ENCODE assay signal across 7 cellular contexts in the genomic region with DNA sequence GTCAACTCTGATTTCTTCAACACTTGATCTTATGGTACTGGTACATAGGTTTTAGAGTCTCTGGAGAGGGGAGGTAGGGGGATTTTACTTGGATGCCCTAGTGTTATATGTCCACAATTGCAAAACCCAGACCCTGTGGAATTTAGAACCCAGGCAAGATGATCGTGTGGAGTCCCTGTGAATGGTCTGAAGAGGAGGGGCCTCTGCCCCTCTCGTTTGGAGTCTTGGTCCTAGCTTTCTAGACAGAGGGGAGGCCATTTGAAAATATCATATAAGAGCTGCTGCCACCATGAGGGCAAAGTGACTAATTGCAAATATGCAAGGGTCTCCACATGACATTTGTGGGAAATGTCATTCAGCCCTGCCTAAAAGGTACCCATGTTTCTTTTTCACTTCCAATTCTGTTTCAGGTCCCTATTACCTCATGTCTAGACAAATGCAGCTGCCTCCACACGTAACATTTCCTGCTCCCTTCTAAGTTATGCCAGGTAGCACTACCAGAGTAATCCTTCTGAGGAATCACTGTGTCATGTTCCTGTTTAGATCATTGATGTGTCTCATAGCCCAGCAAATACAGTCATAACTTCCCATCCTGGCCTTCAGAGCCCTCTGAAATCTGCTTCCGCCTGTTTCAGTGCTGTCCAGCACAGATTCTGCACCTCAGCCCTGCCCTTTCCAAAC.
DNase-seq lines count a peak whose midpoint lies in the region; ATAC-seq and TF ChIP-seq lines count a peak whose summit lies in the region.

No MANE protein-coding gene starts in this region.

- H3K4me1 ChIP-seq in heart right ventricle = peaks cover 4 to 50% (median 35%) of the 10 kb centered on the region in 9 donors

- peak overlapping the region; percentile 81 to 86 for H3K27ac Mint-ChIP-seq in activated naive CD4-positive, alpha-beta T cell treated with anti-CD3 and anti-CD28 coated beads, Interleukin-2, amount 50 U/mL, for 72 hours

- H3K9me3 Mint-ChIP-seq in activated naive CD4-positive, alpha-beta T cell treated with anti-CD3 and anti-CD28 coated beads, Interleukin-2, amount 50 U/mL, for 72 hours = no peaks in the 10 kb centered on the region

- ATAC-seq in GM21526 (IDR thresholded peaks at IDR 0.05; ENCODE audit: low FRiP score, unreplicated experiment) = peak; percentile 77
- ATAC-seq in activated naive CD4-positive, alpha-beta T cell treated with anti-CD3 and anti-CD28 coated beads, Interleukin-2, amount 50 U/mL, for 72 hours = peak; percentile 86 to 96
- peak; percentile 45 to 89 (median 80) for ATAC-seq in heart right ventricle
- ATAC-seq in sciatic nerve = peak; percentile 75

- H3K27me3 ChIP-seq in heart right ventricle = no peaks in the 10 kb centered on the region

- H3K9me3 ChIP-seq in heart right ventricle = no peaks in the 10 kb centered on the region

- WGBS in heart right ventricle, 2 donors = 26 to 33% methylated on average over 4 of the region's 4 CpGs

- TF ChIP-seq CTCF in heart right ventricle (IDR thresholded peaks at IDR 0.05) = peak; percentile 48 to 79 (median 70)

- DNase-seq in GM03348 (ENCODE audit: low spot score) (peak; percentile 59), HS-5 (ENCODE audit: low read depth) (peak; percentile 2), OCI-M1 (lab: John Stamatoyannopoulos, UW) (peak; percentile 74), heart right ventricle (peak in 1 of 2 donors; percentile 44), sciatic nerve (ENCODE audit: low spot score) (no peak)
- DNase-seq in activated naive CD4-positive, alpha-beta T cell treated with anti-CD3 and anti-CD28 coated beads, Interleukin-2, amount 50 U/mL, for 72 hours (ENCODE audit: low spot score in 2 of 2) = peak in 1 of 2 donors; percentile 27

- H3K4me3 ChIP-seq in heart right ventricle = no peak overlapping the region

- peaks cover 0 to 57% (median 0%) of the 10 kb centered on the region in 9 donors for H3K36me3 ChIP-seq in heart right ventricle

- H3K27ac ChIP-seq in heart right ventricle = peak overlapping the region in 7 of 10 donors; percentile 4 to 52 (median 25)

- intact Hi-C loops in heart right ventricle (cut with DNase I) = loop anchor here (1.0 to 5.0 kb wide), 8 partner anchors 49 to 171 kb away; a partner anchor contains a TSS
- intact Hi-C loops in sciatic nerve (cut with DNase I) = loop anchor here (5.0 to 10.0 kb wide), 2 partner anchors 89 to 171 kb away; no protein-coding TSS in a partner anchor

- H3K36me3 Mint-ChIP-seq in activated naive CD4-positive, alpha-beta T cell treated with anti-CD3 and anti-CD28 coated beads, Interleukin-2, amount 50 U/mL, for 72 hours = peaks cover 0 to 4% of the 10 kb centered on the region in 2 donors
